1 cellular context compared by ENCODE assay signal in genomic region chr18:48789259-48789812, GRCh38.
TF ChIP-seq lines count a peak whose summit lies in the region.

No MANE protein-coding gene starts in this region.

TF ChIP-seq in HepG2, 621 proteins besides CTCF, POLR2A, EP300 and RAD21:
- TF ChIP-seq, protein P1, sequence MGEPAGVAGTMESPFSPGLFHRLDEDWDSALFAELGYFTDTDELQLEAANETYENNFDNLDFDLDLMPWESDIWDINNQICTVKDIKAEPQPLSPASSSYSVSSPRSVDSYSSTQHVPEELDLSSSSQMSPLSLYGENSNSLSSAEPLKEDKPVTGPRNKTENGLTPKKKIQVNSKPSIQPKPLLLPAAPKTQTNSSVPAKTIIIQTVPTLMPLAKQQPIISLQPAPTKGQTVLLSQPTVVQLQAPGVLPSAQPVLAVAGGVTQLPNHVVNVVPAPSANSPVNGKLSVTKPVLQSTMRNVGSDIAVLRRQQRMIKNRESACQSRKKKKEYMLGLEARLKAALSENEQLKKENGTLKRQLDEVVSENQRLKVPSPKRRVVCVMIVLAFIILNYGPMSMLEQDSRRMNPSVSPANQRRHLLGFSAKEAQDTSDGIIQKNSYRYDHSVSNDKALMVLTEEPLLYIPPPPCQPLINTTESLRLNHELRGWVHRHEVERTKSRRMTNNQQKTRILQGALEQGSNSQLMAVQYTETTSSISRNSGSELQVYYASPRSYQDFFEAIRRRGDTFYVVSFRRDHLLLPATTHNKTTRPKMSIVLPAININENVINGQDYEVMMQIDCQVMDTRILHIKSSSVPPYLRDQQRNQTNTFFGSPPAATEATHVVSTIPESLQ (CRISPR knock-in tag; conservative IDR thresholded peaks at IDR 0.05), result no peak
- TF ChIP-seq, protein P2, sequence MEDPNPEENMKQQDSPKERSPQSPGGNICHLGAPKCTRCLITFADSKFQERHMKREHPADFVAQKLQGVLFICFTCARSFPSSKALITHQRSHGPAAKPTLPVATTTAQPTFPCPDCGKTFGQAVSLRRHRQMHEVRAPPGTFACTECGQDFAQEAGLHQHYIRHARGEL (CRISPR knock-in tag; IDR thresholded peaks at IDR 0.05), result no peak
- TF ChIP-seq CHD2 (IDR thresholded peaks at IDR 0.05; ENCODE audit: low read depth, low read length), result no peak
- TF ChIP-seq ZFP36L2 (CRISPR knock-in tag; IDR thresholded peaks at IDR 0.05), result no peak
- TF ChIP-seq ATF7 (IDR thresholded peaks at IDR 0.05), result 0 out of 2 replicates have a peak, but pooled peaks have one; percentile 7
- no peak for TF ChIP-seq ATF7 (CRISPR knock-in tag; IDR thresholded peaks at IDR 0.05)
- no peak for TF ChIP-seq HES4 (CRISPR knock-in tag; IDR thresholded peaks at IDR 0.05; ENCODE audit: borderline replicate concordance)
- no peak for TF ChIP-seq ZNF549 (CRISPR knock-in tag; IDR thresholded peaks at IDR 0.05)
